Comparison of ENCODE assay signal across 8 cellular contexts in genomic region chr6:129686941-129687627, GRCh38. TPM values are rescaled to one million over a fixed set of nuclear protein-coding genes. Genes with fewer than 3 reads are reported as not detected.
DNase-seq lines count a peak whose midpoint lies in the region; ATAC-seq and TF ChIP-seq lines count a peak whose summit lies in the region.

No MANE protein-coding gene starts in this region.

- H3K9me3 ChIP-seq in testis, result no peaks in the 10 kb centered on the region

- in situ Hi-C loops in KBM-7 (cut with MboI; ENCODE audit: low pct_unique_long_range_greater_than_20kb, low sequenced_read_pairs), result no loop called here

- H3K27me3 ChIP-seq in testis, result no peaks in the 10 kb centered on the region

- H3K27ac ChIP-seq in testis, result no peak overlapping the region

- no peaks in the 10 kb centered on the region for H3K36me3 ChIP-seq in testis (ENCODE audit: low read depth, missing control alignments)

- TF ChIP-seq POLR2A in testis (IDR thresholded peaks at IDR 0.05), result no peak

- intact Hi-C loops in testis (cut with DNase I; ENCODE audit: low total_unique reads), result no loop called here

- TF ChIP-seq CTCF in testis (IDR thresholded peaks at IDR 0.05), result no peak

- WGBS in testis, 2 donors, result 79 to 83% methylated on average over 7 of the region's 7 CpGs

- ATAC-seq in GM21528 (IDR thresholded peaks at IDR 0.05; ENCODE audit: low FRiP score, unreplicated experiment), result peak; percentile 79

- H3K4me3 ChIP-seq in testis, result no peak overlapping the region

- no peaks in the 10 kb centered on the region for H3K4me1 ChIP-seq in testis

- peak; percentile 54 for DNase-seq in Daoy (ENCODE audit: low read depth)
- DNase-seq in KBM-7, result peak; percentile 81
- peak; percentile 35 for DNase-seq in activated CD8-positive, alpha-beta memory T cell treated with anti-CD3 and anti-CD28 coated beads, Interleukin-2, amount 50 U/mL, for 4 hours
- peak; percentile 76 for DNase-seq in iris pigment epithelial cell (ENCODE audit: low read depth)
- no peak for DNase-seq in NCI-H1930 (lab: John Stamatoyannopoulos, UW)
- no peak for DNase-seq in testis
- DNase-seq in DMS 273 treated with DMSO at 0.1 percent for 48 hours (lab: John Stamatoyannopoulos, UW), result no peak

RNA-seq across cellular contexts. Expression of gene ARHGAP18, which starts 22.9 kb away (rescaled TPM):
- 28.7 and 38.9 TPM in 2 replicates for total RNA-seq in Daoy (2014; rRNA removed; shearing (Covaris generic))
- 10 to 100 TPM; 23.8 to 29.8 TPM for total RNA-seq in testis
- 15.8 TPM for polyA plus RNA-seq in testis (ENCODE audit: insufficient read depth, low read depth, low replicate concordance)

Comparison
In these comparisons a context has a peak if more than half of its experiments do, and no peak if none do; other contexts are left out.
1. DNase-seq: peak in Daoy (single experiment), KBM-7 (single experiment), activated CD8-positive, alpha-beta memory T cell treated with anti-CD3 and anti-CD28 coated beads, Interleukin-2, amount 50 U/mL, for 4 hours (single experiment) and iris pigment epithelial cell (single experiment); none in NCI-H1930 (0 of 2), testis (single experiment) and DMS 273 treated with DMSO at 0.1 percent for 48 hours (single experiment).